In genomic region chr10:85039311-85039710, GRCh38 we compare ENCODE assay signal across 25 cellular contexts.
A peak's percentile ranks its signal among the peaks of the same experiment; 100 is the strongest.
DNase-seq lines count a peak whose midpoint lies in the region; ATAC-seq, FAIRE-seq and TF ChIP-seq lines count a peak whose summit lies in the region.
"Had no signal": no experiment of that assay in that cellular context is flagged by ENCODE, and none has a peak within 500 bp of the region (broad histone marks: within the 10 kb centered on the region; RNA-seq: fewer than 3 reads in every experiment).

No MANE protein-coding gene starts in this region.

- TF ChIP-seq EP300 in HepG2 (IDR thresholded peaks at IDR 0.05; ENCODE audit: low read depth in 2 of 2, low read length in 2 of 2): no peak
- no peak for TF ChIP-seq EP300 in HepG2 (CRISPR knock-in tag; IDR thresholded peaks at IDR 0.05; ENCODE audit: borderline replicate concordance)
- no peak for TF ChIP-seq EP300 in K562 (IDR thresholded peaks at IDR 0.05; ENCODE audit: low read length)

- no TSS peak for BruUV-seq in HepG2 (replicated peaks; lab: Mats Ljungman, UMichigan)
- BruUV-seq in K562 (replicated peaks; lab: Mats Ljungman, UMichigan): no TSS peak

- DNase-seq in HepG2 (ENCODE audit: low spot score) (no peak), right lobe of liver (no peak), K562 (ENCODE audit: extremely low read depth in 1 of 4, low spot score in 3 of 4) (no peak), left lobe of liver (ENCODE audit: low spot score) (no peak)
- DNase-seq: 8988T; ACHN; BE2C; C1 segment of cervical spinal cord; CD4-positive, alpha-beta memory T cell; CD4-positive, CD25-positive, alpha-beta regulatory T cell; CD8-positive, alpha-beta memory T cell; COR-L47; DMS 273 treated with DMSO at 0.1 percent for 48 hours; DMS153; DMS53; DMS79; DND-41; EL; GDM1 had no signal

- POLR2A ChIA-PET in HepG2 (lab: Yijun Ruan, JAX): no interaction called here
- POLR2A ChIA-PET in K562 (lab: Yijun Ruan, JAX): no interaction called here

- H3K36me3 ChIP-seq in HepG2 (replicated peaks in 1 of 2; ENCODE audit: control insufficient read depth in 1 of 2, insufficient read depth in 2 of 2, low read length in 2 of 2) (no peaks in the 10 kb centered on the region), right lobe of liver (no peaks in the 10 kb centered on the region), K562 (ENCODE audit: control insufficient read depth, insufficient read depth, low read length) (no peaks in the 10 kb centered on the region)
- H3K36me3 ChIP-seq: BE2C, BLaER1 had no signal

- FAIRE-seq in HepG2 (lab: Jason Lieb, UNC) (no peak), K562 (lab: Jason Lieb, UNC) (no peak)
- FAIRE-seq: A204.1, GM12878, GM12892, GM18507 had no signal

- H3K27me3 ChIP-seq in HepG2 (ENCODE audit: control insufficient read depth in 1 of 2, insufficient read depth in 2 of 2, low read length in 2 of 2) (no peaks in the 10 kb centered on the region), right lobe of liver (no peaks in the 10 kb centered on the region), K562 (ENCODE audit: control insufficient read depth in 2 of 2, insufficient read depth in 2 of 2, low read length in 2 of 2) (no peaks in the 10 kb centered on the region)
- H3K27me3 ChIP-seq: BE2C, BLaER1 had no signal

- H3K4me2 ChIP-seq in HepG2 (ENCODE audit: low read depth, low read length) (no peak overlapping the region), K562 (ENCODE audit: insufficient read depth, low read length) (no peak overlapping the region)
- H3K4me2 ChIP-seq: BLaER1 had no signal

- CTCF ChIA-PET in HepG2 (lab: Yijun Ruan, JAX; ENCODE audit: low intra/inter-chr PET ratio, low total read pairs) (no interaction called here), K562 (lab: Yijun Ruan, JAX; ENCODE audit: low intra/inter-chr PET ratio) (no interaction called here)

- TF ChIP-seq CTCF in HepG2 (CRISPR knock-in tag; IDR thresholded peaks at IDR 0.05) (no peak), right lobe of liver (IDR thresholded peaks at IDR 0.05) (no peak), K562 (IDR thresholded peaks at IDR 0.05 in 2 of 3, conservative IDR thresholded peaks at IDR 0.05 in 1 of 3; ENCODE audit: insufficient read depth in 2 of 3, low read depth in 1 of 3, low read length in 3 of 3) (no peak)

- ATAC-seq in HepG2: no peak
- ATAC-seq in right lobe of liver: no peak
- ATAC-seq in K562: no peak
- no peak for ATAC-seq in left lobe of liver
- ATAC-seq in esophagus mucosa: no peak
- ATAC-seq: GM12878 had no signal

- no peaks in the 10 kb centered on the region for H3K9me1 ChIP-seq in K562 (ENCODE audit: control insufficient read depth, insufficient read depth, low read length)

- intact Hi-C loops in HepG2 (cut with micrococcal nuclease; ENCODE audit: unreplicated experiment) (no loop called here), right lobe of liver (cut with DNase I) (no loop called here), K562 (cut with micrococcal nuclease) (no loop called here)

- 0% methylated on average over 1 of the region's 1 CpG for WGBS in HepG2 (ENCODE audit: low lambda C conversion rate)
- 40% methylated on average over 1 of the region's 1 CpG for WGBS in right lobe of liver (ENCODE audit: insufficient coverage, low coverage, low lambda C conversion rate, missing lambda C conversion rate)
- 0% methylated on average over 1 of the region's 1 CpG for WGBS in K562 (ENCODE audit: insufficient coverage, low coverage, missing lambda C conversion rate)

- H4K20me1 ChIP-seq in HepG2 (ENCODE audit: insufficient read depth, low read length) (no peaks in the 10 kb centered on the region), K562 (replicated peaks; ENCODE audit: control insufficient read depth, insufficient read depth, low read length) (no peaks in the 10 kb centered on the region)
- H4K20me1 ChIP-seq: BLaER1 had no signal

- in situ Hi-C loops in HepG2 (cut with HindIII; ENCODE audit: extremely low pct_ligation_motif_present, low pct_unique_long_range_greater_than_20kb): no loop called here
- in situ Hi-C loops in K562 (cut with MboI): no loop called here

- H2AFZ ChIP-seq in HepG2 (ENCODE audit: low read length) (no peak overlapping the region), K562 (ENCODE audit: low read depth, low read length) (no peak overlapping the region)

- H3K4me1 ChIP-seq in HepG2 (ENCODE audit: insufficient read depth, low read length): no peaks in the 10 kb centered on the region
- H3K4me1 ChIP-seq in right lobe of liver: no peaks in the 10 kb centered on the region
- H3K4me1 ChIP-seq in K562 (replicated peaks in 1 of 2; ENCODE audit: control insufficient read depth in 2 of 2, insufficient read depth in 2 of 2, low read length in 2 of 2): no peaks in the 10 kb centered on the region
- H3K4me1 ChIP-seq: BE2C, BLaER1 had no signal

- TF ChIP-seq POLR2A in HepG2 (IDR thresholded peaks at IDR 0.05; ENCODE audit: insufficient read depth in 1 of 2, low read depth in 2 of 2, low read length in 2 of 2) (no peak), right lobe of liver (IDR thresholded peaks at IDR 0.05) (no peak), K562 (conservative IDR thresholded peaks at IDR 0.05) (no peak)

- no peak overlapping the region for H3K9ac ChIP-seq in HepG2 (ENCODE audit: insufficient read depth, low read depth, low read length)
- H3K9ac ChIP-seq in K562 (ENCODE audit: insufficient read depth in 1 of 2, low read depth in 2 of 2, low read length in 2 of 2): no peak overlapping the region
- H3K9ac ChIP-seq: BLaER1 had no signal

- H3K79me2 ChIP-seq in HepG2 (ENCODE audit: insufficient read depth, low read length): no peaks in the 10 kb centered on the region
- H3K79me2 ChIP-seq in K562 (ENCODE audit: control insufficient read depth, insufficient read depth, low read length): no peaks in the 10 kb centered on the region

- no peak for TF ChIP-seq RAD21 in HepG2 (CRISPR knock-in tag; IDR thresholded peaks at IDR 0.05)
- no peak for TF ChIP-seq RAD21 in K562 (CRISPR knock-in tag; conservative IDR thresholded peaks at IDR 0.05 in 1 of 2, IDR thresholded peaks at IDR 0.05 in 1 of 2)

- H3K4me3 ChIP-seq in HepG2 (replicated peaks in 1 of 3; ENCODE audit: insufficient read depth in 1 of 3, low read depth in 2 of 3, low read length in 3 of 3) (no peak overlapping the region), right lobe of liver (no peak overlapping the region), K562 (no peak overlapping the region)
- H3K4me3 ChIP-seq: BLaER1, GM12878 had no signal

- H3K9me3 ChIP-seq in HepG2 (ENCODE audit: low read length) (peaks cover 41% of the 10 kb centered on the region), right lobe of liver (no peaks in the 10 kb centered on the region), K562 (replicated peaks; ENCODE audit: control insufficient read depth, insufficient read depth, low read depth, low read length) (no peaks in the 10 kb centered on the region)
- H3K9me3 ChIP-seq: BE2C had no signal

- no peak overlapping the region for H3K27ac ChIP-seq in HepG2 (ENCODE audit: extremely low read length, insufficient read depth, low read length)
- no peak overlapping the region for H3K27ac ChIP-seq in right lobe of liver
- H3K27ac ChIP-seq in K562 (ENCODE audit: extremely low read depth, low read depth, low read length): no peak overlapping the region
- H3K27ac ChIP-seq: BLaER1 had no signal

TF ChIP-seq in HepG2, 621 proteins besides CTCF, POLR2A, EP300 and RAD21:
- TF ChIP-seq ZNF577 (CRISPR knock-in tag; IDR thresholded peaks at IDR 0.05; ENCODE audit: borderline replicate concordance, low read depth) (no peak), PPARG (CRISPR knock-in tag; conservative IDR thresholded peaks at IDR 0.05) (no peak), PITX1 (CRISPR knock-in tag; IDR thresholded peaks at IDR 0.05) (no peak), ATF7 (IDR thresholded peaks at IDR 0.05) (0 out of 2 replicates have a peak, but pooled peaks have one; percentile 5), ATF7 (CRISPR knock-in tag; IDR thresholded peaks at IDR 0.05) (no peak), NR2C2 (CRISPR knock-in tag; IDR thresholded peaks at IDR 0.05; ENCODE audit: borderline replicate concordance) (no peak)

TF ChIP-seq in K562, 482 proteins besides CTCF, POLR2A, EP300 and RAD21:
- TF ChIP-seq NFE2L1 (tag; IDR thresholded peaks at IDR 0.05; ENCODE audit: borderline replicate concordance, low read depth) (no peak), ZNF146 (CRISPR knock-in tag; IDR thresholded peaks at IDR 0.05; ENCODE audit: unreplicated experiment) (peak; percentile 86), RBM25 (IDR thresholded peaks at IDR 0.05; ENCODE audit: low read depth, low read length, severe bottlenecking) (peak; percentile 69)
TF ChIP-seq in K562: peak in this region for 2.
